ENCODE assay signal across 30 cellular contexts in genomic region chr9:8762676-8763075, GRCh38.
DNase-seq lines count a peak whose midpoint lies in the region; TF ChIP-seq lines count a peak whose summit lies in the region.
"Had no signal": no experiment of that assay in that cellular context is flagged by ENCODE, and none has a peak within 500 bp of the region (broad histone marks: within the 10 kb centered on the region; RNA-seq: fewer than 3 reads in every experiment).

No MANE protein-coding gene starts in this region.

- H3K27me3 Mint-ChIP-seq in nephron progenitor cell (ENCODE audit: low read depth, poor library complexity): no peaks in the 10 kb centered on the region
- H3K27me3 Mint-ChIP-seq: activated CD4-positive, alpha-beta T cell treated with anti-CD3 and anti-CD28 coated beads for 36 hours; naive B cell had no signal

- peak; percentile 78 for DNase-seq in DMS79 (lab: John Stamatoyannopoulos, UW)
- no peak for DNase-seq in NB4 (ENCODE audit: low read depth)
- peak; percentile 12 for DNase-seq in iPS DF 19.7 (ENCODE audit: low read depth, low spot score)
- DNase-seq in nephron progenitor cell: peak; percentile 23
- no peak for DNase-seq in dorsolateral prefrontal cortex
- DNase-seq in uterus: no peak
- DNase-seq in cerebellum (ENCODE audit: low spot score): no peak
- no peak for DNase-seq in COR-L47 (lab: John Stamatoyannopoulos, UW)
- DNase-seq: activated CD4-positive, alpha-beta T cell treated with anti-CD3 and anti-CD28 coated beads for 36 hours; activated CD8-positive, alpha-beta memory T cell treated with anti-CD3 and anti-CD28 coated beads for 24 hours; activated T-cell treated with anti-CD3 and anti-CD28 coated beads, Interleukin-2, amount 50 U/mL, for 4 hours; brain microvascular endothelial cell; effector memory CD4-positive, alpha-beta T cell; foreskin melanocyte; hypothalamus; KBM-7; kidney glomerular epithelial cell; mesenchymal stem cell; MM.1S; naive B cell; NCI-H1436 treated with DMSO at 0.1 percent for 48 hours; NCI-H2171 treated with DMSO at 0.1 percent for 48 hours; NCI-H526; stimulated activated CD4-positive, alpha-beta T cell treated with anti-CD3 and anti-CD28 coated beads, Interleukin-2, amount 100 ng/mL, for 24 hours; T-helper 2 cell; upper lobe of right lung had no signal

- H3K27me3 ChIP-seq in dorsolateral prefrontal cortex: no peaks in the 10 kb centered on the region
- H3K27me3 ChIP-seq in uterus: no peaks in the 10 kb centered on the region
- H3K27me3 ChIP-seq: BLaER1 treated with 17β-estradiol and CSF1 and Interleukin-3, amounts not matched to agents 10 nM and 100 nM; brain microvascular endothelial cell; esophagus muscularis mucosa; upper lobe of right lung had no signal

- intact Hi-C loops in dorsolateral prefrontal cortex (cut with DNase I): no loop called here
- intact Hi-C loops in uterus (cut with DNase I; ENCODE audit: low total_unique reads): no loop called here

- no peaks in the 10 kb centered on the region for H3K4me1 ChIP-seq in uterus
- H3K4me1 ChIP-seq: esophagus muscularis mucosa, upper lobe of right lung had no signal

- H3K27ac ChIP-seq in dorsolateral prefrontal cortex: peak overlapping the region in 5 of 59 donors; percentile 3 to 33 (median 13)
- no peak overlapping the region for H3K27ac ChIP-seq in uterus
- H3K27ac ChIP-seq: BLaER1 treated with 17β-estradiol and CSF1 and Interleukin-3, amounts not matched to agents 10 nM and 100 nM; brain microvascular endothelial cell; esophagus muscularis mucosa; SK-N-MC; upper lobe of right lung had no signal

- peaks cover 64% of the 10 kb centered on the region for H3K4me1 Mint-ChIP-seq in nephron progenitor cell
- H3K4me1 Mint-ChIP-seq: activated CD4-positive, alpha-beta T cell treated with anti-CD3 and anti-CD28 coated beads for 36 hours had no signal

- no peaks in the 10 kb centered on the region for H3K9me3 ChIP-seq in uterus
- H3K9me3 ChIP-seq: upper lobe of right lung had no signal

- peak; percentile 7 for TF ChIP-seq CTCF in NB4 (IDR thresholded peaks at IDR 0.05; ENCODE audit: low read depth, low read length)
- no peak for TF ChIP-seq CTCF in nephron progenitor cell (IDR thresholded peaks at IDR 0.05)
- no peak for TF ChIP-seq CTCF in dorsolateral prefrontal cortex (IDR thresholded peaks at IDR 0.05 in 54 of 56, conservative IDR thresholded peaks at IDR 0.05 in 2 of 56; ENCODE audit: low read depth in 1 of 56, partially characterized antibody in 56 of 56)
- no peak for TF ChIP-seq CTCF in uterus (IDR thresholded peaks at IDR 0.05)

- no peaks in the 10 kb centered on the region for H3K36me3 ChIP-seq in uterus
- H3K36me3 ChIP-seq: BLaER1 treated with 17β-estradiol and CSF1 and Interleukin-3, amounts not matched to agents 10 nM and 100 nM; brain microvascular endothelial cell; esophagus muscularis mucosa; upper lobe of right lung had no signal

- H3K36me3 Mint-ChIP-seq in nephron progenitor cell (ENCODE audit: low read depth): peaks cover 42% of the 10 kb centered on the region
- H3K36me3 Mint-ChIP-seq: naive B cell had no signal

- H3K27ac Mint-ChIP-seq in nephron progenitor cell: peak overlapping the region; percentile 93
- H3K27ac Mint-ChIP-seq: activated CD4-positive, alpha-beta T cell treated with anti-CD3 and anti-CD28 coated beads for 36 hours; naive B cell had no signal

- H3K4me3 ChIP-seq in NB4 (ENCODE audit: low read depth, low read length): no peak overlapping the region
- no peak overlapping the region for H3K4me3 ChIP-seq in dorsolateral prefrontal cortex
- no peak overlapping the region for H3K4me3 ChIP-seq in uterus
- H3K4me3 ChIP-seq: BLaER1 treated with 17β-estradiol and CSF1 and Interleukin-3, amounts not matched to agents 10 nM and 100 nM; esophagus muscularis mucosa; SK-N-MC; smooth muscle cell; upper lobe of right lung had no signal

- H3K9me3 Mint-ChIP-seq in nephron progenitor cell: peaks cover 15% of the 10 kb centered on the region
- H3K9me3 Mint-ChIP-seq: activated T-cell treated with anti-CD3 and anti-CD28 coated beads, Interleukin-2, amount 50 U/mL, for 4 hours; naive B cell had no signal

- no peak for TF ChIP-seq POLR2A in NB4 (IDR thresholded peaks at IDR 0.05; ENCODE audit: extremely low read depth, insufficient read length)
- no peak for TF ChIP-seq POLR2A in uterus (IDR thresholded peaks at IDR 0.05)

- peak overlapping the region; percentile 36 for H3K4me3 Mint-ChIP-seq in nephron progenitor cell
- H3K4me3 Mint-ChIP-seq: activated CD4-positive, alpha-beta T cell treated with anti-CD3 and anti-CD28 coated beads for 36 hours; activated T-cell treated with anti-CD3 and anti-CD28 coated beads, Interleukin-2, amount 50 U/mL, for 4 hours; naive B cell had no signal

Comparison
In these comparisons a context has a peak if more than half of its experiments do, and no peak if none do; other contexts are left out.
1. DNase-seq: peak in DMS79 (single experiment), iPS DF 19.7 (single experiment) and nephron progenitor cell (single experiment); none in NB4 (single experiment), dorsolateral prefrontal cortex (0 of 10), uterus (0 of 2), cerebellum (single experiment) and COR-L47 (single experiment).